1 cellular context compared by ENCODE assay signal in genomic region chr4:157220026-157220881, GRCh38.
A peak's percentile ranks its signal among the peaks of the same experiment; 100 is the strongest.
TF ChIP-seq lines count a peak whose summit lies in the region.

GRIA2 (plus strand) TSS chr4:157220728; CDS start chr4:157221043, 315 bp downstream.

TF ChIP-seq in HepG2, 621 proteins besides CTCF, POLR2A, EP300 and RAD21 (continued from another document and continues in another):
- TF ChIP-seq YY1 (IDR thresholded peaks at IDR 0.05; ENCODE audit: insufficient read depth, insufficient replicate concordance, low read depth, low read length) = peak; percentile 28
- TF ChIP-seq NRL (CRISPR knock-in tag; IDR thresholded peaks at IDR 0.05; ENCODE audit: borderline replicate concordance) = peak; percentile 42; the same call in 1 of the 2 replicates
- peak; percentile 39; the same call in 1 of the 2 replicates for TF ChIP-seq GATAD2A (CRISPR knock-in tag; IDR thresholded peaks at IDR 0.05)
- TF ChIP-seq LBX2 (CRISPR knock-in tag; IDR thresholded peaks at IDR 0.05; ENCODE audit: borderline replicate concordance) = peak; percentile 82; the same call in 1 of the 2 replicates
- no peak for TF ChIP-seq ZNF326 (CRISPR knock-in tag; IDR thresholded peaks at IDR 0.05; ENCODE audit: borderline replicate concordance)
- no peak for TF ChIP-seq ZFP37 (CRISPR knock-in tag; IDR thresholded peaks at IDR 0.05; ENCODE audit: borderline replicate concordance)
- TF ChIP-seq ZFP91 (CRISPR knock-in tag; IDR thresholded peaks at IDR 0.05; ENCODE audit: borderline replicate concordance) = peak; percentile 18; the same call in 1 of the 2 replicates
- peak; percentile 78; the same call in 1 of the 2 replicates for TF ChIP-seq HBP1 (CRISPR knock-in tag; IDR thresholded peaks at IDR 0.05; ENCODE audit: low read depth)
- TF ChIP-seq ZNF12 (CRISPR knock-in tag; IDR thresholded peaks at IDR 0.05) = peak; percentile 59; the same call in 1 of the 2 replicates
- no peak for TF ChIP-seq NR2F2 (IDR thresholded peaks at IDR 0.05; ENCODE audit: borderline replicate concordance, low read depth)
- 0 out of 2 replicates have a peak, but pooled peaks have one; percentile 44 for TF ChIP-seq ZNF33B (CRISPR knock-in tag; IDR thresholded peaks at IDR 0.05)
- no peak for TF ChIP-seq ZFP1 (CRISPR knock-in tag; IDR thresholded peaks at IDR 0.05)
- peak; percentile 45; the same call in 1 of the 2 replicates for TF ChIP-seq ZNF841 (CRISPR knock-in tag; IDR thresholded peaks at IDR 0.05; ENCODE audit: borderline replicate concordance)
- TF ChIP-seq ZKSCAN8 (CRISPR knock-in tag; IDR thresholded peaks at IDR 0.05; ENCODE audit: borderline replicate concordance) = no peak
- peak; percentile 61; the same call in 1 of the 2 replicates for TF ChIP-seq TFE3 (CRISPR knock-in tag; IDR thresholded peaks at IDR 0.05)
- no peak; the same call in 1 of the 2 replicates for TF ChIP-seq CEBPG (CRISPR knock-in tag; IDR thresholded peaks at IDR 0.05)
- peak; percentile 64; the same call in 1 of the 2 replicates for TF ChIP-seq ZNF329 (CRISPR knock-in tag; IDR thresholded peaks at IDR 0.05; ENCODE audit: low read depth)
- TF ChIP-seq IRF9 (CRISPR knock-in tag; IDR thresholded peaks at IDR 0.05; ENCODE audit: borderline replicate concordance) = 0 out of 2 replicates have a peak, but pooled peaks have one; percentile 49
- peak; percentile 35; the same call in 1 of the 2 replicates for TF ChIP-seq ZNF788 (CRISPR knock-in tag; IDR thresholded peaks at IDR 0.05; ENCODE audit: borderline replicate concordance)
- TF ChIP-seq, protein P1, sequence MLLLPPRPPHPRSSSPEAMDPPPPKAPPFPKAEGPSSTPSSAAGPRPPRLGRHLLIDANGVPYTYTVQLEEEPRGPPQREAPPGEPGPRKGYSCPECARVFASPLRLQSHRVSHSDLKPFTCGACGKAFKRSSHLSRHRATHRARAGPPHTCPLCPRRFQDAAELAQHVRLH (CRISPR knock-in tag; IDR thresholded peaks at IDR 0.05; ENCODE audit: borderline replicate concordance, low read depth) = peak; percentile 63; the same call in 1 of the 2 replicates
- TF ChIP-seq MIER2 (CRISPR knock-in tag; IDR thresholded peaks at IDR 0.05) = peak; percentile 98
- peak; percentile 98 for TF ChIP-seq TSC22D2 (CRISPR knock-in tag; IDR thresholded peaks at IDR 0.05; ENCODE audit: borderline replicate concordance)
- TF ChIP-seq FOXA3 (CRISPR knock-in tag; IDR thresholded peaks at IDR 0.05) = 0 out of 2 replicates have a peak, but pooled peaks have one; percentile 42
- TF ChIP-seq ZNF724P (CRISPR knock-in tag; IDR thresholded peaks at IDR 0.05; ENCODE audit: borderline replicate concordance) = peak; percentile 84
- 0 out of 2 replicates have a peak, but pooled peaks have one; percentile 17 for TF ChIP-seq ZNF501 (CRISPR knock-in tag; IDR thresholded peaks at IDR 0.05)
- peak; percentile 43; the same call in 1 of the 2 replicates for TF ChIP-seq ISL2 (CRISPR knock-in tag; IDR thresholded peaks at IDR 0.05)
- peak; percentile 36; the same call in 1 of the 2 replicates for TF ChIP-seq ZBTB21 (CRISPR knock-in tag; IDR thresholded peaks at IDR 0.05)
- no peak for TF ChIP-seq RBFOX2 (IDR thresholded peaks at IDR 0.05; ENCODE audit: low read depth, low read length)
- TF ChIP-seq ZBTB20 (CRISPR knock-in tag; IDR thresholded peaks at IDR 0.05; ENCODE audit: borderline replicate concordance, low read depth) = peak; percentile 69; the same call in 1 of the 2 replicates
- TF ChIP-seq ZMAT3 (CRISPR knock-in tag; conservative IDR thresholded peaks at IDR 0.05) = peak; percentile 95
- peak; percentile 93; the same call in 1 of the 2 replicates for TF ChIP-seq TMF1 (CRISPR knock-in tag; IDR thresholded peaks at IDR 0.05; ENCODE audit: low read depth)
- TF ChIP-seq HOXD1 (CRISPR knock-in tag; IDR thresholded peaks at IDR 0.05) = peak; percentile 58; the same call in 1 of the 2 replicates
- TF ChIP-seq SATB2 (CRISPR knock-in tag; IDR thresholded peaks at IDR 0.05) = peak; percentile 84
- TF ChIP-seq ZNF773 (CRISPR knock-in tag; IDR thresholded peaks at IDR 0.05; ENCODE audit: borderline replicate concordance) = peak; percentile 95; the same call in 1 of the 2 replicates
- peak; percentile 71; the same call in 1 of the 2 replicates for TF ChIP-seq ZSCAN20 (CRISPR knock-in tag; IDR thresholded peaks at IDR 0.05; ENCODE audit: borderline replicate concordance)
- TF ChIP-seq GATAD1 (CRISPR knock-in tag; IDR thresholded peaks at IDR 0.05) = peak; percentile 56
- TF ChIP-seq HOXA5 (CRISPR knock-in tag; IDR thresholded peaks at IDR 0.05) = peak; percentile 93
- TF ChIP-seq ZNF234 (CRISPR knock-in tag; conservative IDR thresholded peaks at IDR 0.05) = no peak
- peak; percentile 57; the same call in 1 of the 2 replicates for TF ChIP-seq IRX3 (CRISPR knock-in tag; IDR thresholded peaks at IDR 0.05; ENCODE audit: borderline replicate concordance, low read depth)
- TF ChIP-seq HES4 (CRISPR knock-in tag; IDR thresholded peaks at IDR 0.05; ENCODE audit: borderline replicate concordance) = peak; percentile 94
- peak; percentile 93 for TF ChIP-seq ZSCAN21 (CRISPR knock-in tag; IDR thresholded peaks at IDR 0.05; ENCODE audit: borderline replicate concordance)
- no peak for TF ChIP-seq CHD4 (IDR thresholded peaks at IDR 0.05; ENCODE audit: borderline replicate concordance, low read length)
- TF ChIP-seq MAF1 (CRISPR knock-in tag; IDR thresholded peaks at IDR 0.05; ENCODE audit: borderline replicate concordance) = peak; percentile 69; the same call in 1 of the 2 replicates
- TF ChIP-seq, protein P2, sequence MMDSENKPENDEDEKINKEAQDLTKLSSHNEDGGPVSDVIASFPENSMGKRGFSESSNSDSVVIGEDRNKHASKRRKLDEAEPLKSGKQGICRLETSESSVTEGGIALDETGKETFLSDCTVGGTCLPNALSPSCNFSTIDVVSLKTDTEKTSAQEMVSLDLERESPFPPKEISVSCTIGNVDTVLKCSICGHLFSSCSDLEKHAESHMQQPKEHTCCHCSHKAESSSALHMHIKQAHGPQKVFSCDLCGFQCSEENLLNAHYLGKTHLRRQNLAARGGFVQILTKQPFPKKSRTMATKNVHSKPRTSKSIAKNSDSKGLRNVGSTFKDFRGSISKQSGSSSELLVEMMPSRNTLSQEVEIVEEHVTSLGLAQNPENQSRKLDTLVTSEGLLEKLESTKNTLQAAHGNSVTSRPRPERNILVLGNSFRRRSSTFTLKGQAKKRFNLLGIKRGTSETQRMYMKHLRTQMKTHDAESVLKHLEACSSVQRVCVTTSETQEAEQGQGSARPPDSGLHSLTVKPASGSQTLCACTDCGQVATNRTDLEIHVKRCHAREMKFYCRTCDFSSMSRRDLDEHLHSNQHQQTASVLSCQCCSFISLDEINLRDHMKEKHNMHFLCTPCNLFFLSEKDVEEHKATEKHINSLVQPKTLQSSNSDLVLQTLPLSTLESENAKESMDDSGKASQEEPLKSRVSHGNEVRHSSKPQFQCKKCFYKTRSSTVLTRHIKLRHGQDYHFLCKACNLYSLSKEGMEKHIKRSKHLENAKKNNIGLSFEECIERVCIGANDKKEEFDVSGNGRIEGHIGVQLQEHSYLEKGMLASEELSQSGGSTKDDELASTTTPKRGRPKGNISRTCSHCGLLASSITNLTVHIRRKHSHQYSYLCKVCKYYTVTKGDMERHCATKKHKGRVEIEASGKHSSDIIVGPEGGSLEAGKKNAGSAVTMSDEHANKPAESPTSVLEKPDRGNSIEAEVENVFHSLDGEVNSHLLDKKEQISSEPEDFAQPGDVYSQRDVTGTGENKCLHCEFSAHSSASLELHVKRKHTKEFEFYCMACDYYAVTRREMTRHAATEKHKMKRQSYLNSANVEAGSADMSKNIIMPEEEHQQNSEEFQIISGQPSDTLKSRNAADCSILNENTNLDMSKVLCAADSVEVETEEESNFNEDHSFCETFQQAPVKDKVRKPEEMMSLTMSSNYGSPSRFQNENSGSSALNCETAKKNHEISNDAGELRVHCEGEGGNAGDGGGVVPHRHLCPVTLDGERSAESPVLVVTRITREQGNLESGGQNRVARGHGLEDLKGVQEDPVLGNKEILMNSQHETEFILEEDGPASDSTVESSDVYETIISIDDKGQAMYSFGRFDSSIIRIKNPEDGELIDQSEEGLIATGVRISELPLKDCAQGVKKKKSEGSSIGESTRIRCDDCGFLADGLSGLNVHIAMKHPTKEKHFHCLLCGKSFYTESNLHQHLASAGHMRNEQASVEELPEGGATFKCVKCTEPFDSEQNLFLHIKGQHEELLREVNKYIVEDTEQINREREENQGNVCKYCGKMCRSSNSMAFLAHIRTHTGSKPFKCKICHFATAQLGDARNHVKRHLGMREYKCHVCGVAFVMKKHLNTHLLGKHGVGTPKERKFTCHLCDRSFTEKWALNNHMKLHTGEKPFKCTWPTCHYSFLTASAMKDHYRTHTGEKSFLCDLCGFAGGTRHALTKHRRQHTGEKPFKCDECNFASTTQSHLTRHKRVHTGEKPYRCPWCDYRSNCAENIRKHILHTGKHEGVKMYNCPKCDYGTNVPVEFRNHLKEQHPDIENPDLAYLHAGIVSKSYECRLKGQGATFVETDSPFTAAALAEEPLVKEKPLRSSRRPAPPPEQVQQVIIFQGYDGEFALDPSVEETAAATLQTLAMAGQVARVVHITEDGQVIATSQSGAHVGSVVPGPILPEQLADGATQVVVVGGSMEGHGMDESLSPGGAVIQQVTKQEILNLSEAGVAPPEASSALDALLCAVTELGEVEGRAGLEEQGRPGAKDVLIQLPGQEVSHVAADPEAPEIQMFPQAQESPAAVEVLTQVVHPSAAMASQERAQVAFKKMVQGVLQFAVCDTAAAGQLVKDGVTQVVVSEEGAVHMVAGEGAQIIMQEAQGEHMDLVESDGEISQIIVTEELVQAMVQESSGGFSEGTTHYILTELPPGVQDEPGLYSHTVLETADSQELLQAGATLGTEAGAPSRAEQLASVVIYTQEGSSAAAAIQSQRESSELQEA (CRISPR knock-in tag; IDR thresholded peaks at IDR 0.05; ENCODE audit: not compliant biosample characterization) = peak; percentile 59
- TF ChIP-seq ZNF354B (CRISPR knock-in tag; IDR thresholded peaks at IDR 0.05) = 0 out of 2 replicates have a peak, but pooled peaks have one; percentile 52
